Comparison of ENCODE assay signal across 1 cellular context in the genomic region with DNA sequence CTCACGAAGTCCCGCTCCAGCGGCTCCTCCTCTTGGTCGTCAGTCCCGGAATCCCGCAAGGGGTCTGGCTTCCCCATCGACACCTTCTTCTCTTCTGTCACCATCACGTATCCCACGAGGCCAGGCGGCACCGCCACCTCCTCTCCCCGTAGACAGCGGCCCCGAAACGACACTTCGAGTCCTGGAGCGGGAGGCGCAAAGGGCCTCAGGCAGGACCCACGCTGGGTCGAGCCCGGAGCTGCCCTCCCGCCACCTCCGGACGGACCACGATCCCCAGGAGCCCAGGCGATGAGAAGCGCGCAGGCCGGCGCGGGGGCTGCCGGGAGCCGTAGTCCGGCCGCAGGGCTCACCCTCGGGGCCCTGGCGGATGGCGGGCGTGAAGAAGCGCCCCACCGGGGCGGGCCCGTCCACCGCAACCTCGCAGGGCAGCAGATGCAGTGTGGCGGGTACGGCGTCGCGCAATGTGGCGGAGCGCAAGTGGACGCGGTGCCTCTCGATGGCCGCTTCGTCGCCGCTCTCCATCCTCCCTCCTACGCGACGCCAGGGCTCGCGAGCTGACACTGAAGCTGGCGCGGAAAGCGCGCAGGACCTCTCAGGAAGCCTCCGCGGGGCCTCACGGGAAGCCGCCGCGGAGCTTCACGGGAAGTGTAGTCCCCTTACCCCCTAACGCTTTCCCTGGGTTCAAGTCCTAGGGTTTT.
TF ChIP-seq lines count a peak whose summit lies in the region.

Gene RNASEH2C, minus strand, starts transcription at position 562 of the 698 bp plus-strand sequence. Its CDS starts 40 bp downstream, at position 522.

TF ChIP-seq in GM12878, 131 proteins besides CTCF, POLR2A, EP300 and RAD21 (continued from another document and continues in another):
- TF ChIP-seq BCLAF1 (IDR thresholded peaks at IDR 0.05) = no peak
- no peak for TF ChIP-seq IKZF2 (IDR thresholded peaks at IDR 0.05)
- TF ChIP-seq, protein P1, sequence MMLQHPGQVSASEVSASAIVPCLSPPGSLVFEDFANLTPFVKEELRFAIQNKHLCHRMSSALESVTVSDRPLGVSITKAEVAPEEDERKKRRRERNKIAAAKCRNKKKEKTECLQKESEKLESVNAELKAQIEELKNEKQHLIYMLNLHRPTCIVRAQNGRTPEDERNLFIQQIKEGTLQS (IDR thresholded peaks at IDR 0.05; ENCODE audit: borderline replicate concordance, extremely low read depth, low read depth, low read length) = peak; percentile 9; the same call in 1 of the 2 replicates
- no peak for TF ChIP-seq ATF2 (IDR thresholded peaks at IDR 0.05; ENCODE audit: low read length)
- no peak for TF ChIP-seq BCL11A (IDR thresholded peaks at IDR 0.05; ENCODE audit: low read depth, low read length)
- peak; percentile 82 for TF ChIP-seq DPF2 (IDR thresholded peaks at IDR 0.05)
- TF ChIP-seq ZNF687 (IDR thresholded peaks at IDR 0.05) = peak; percentile 63; the same call in 1 of the 2 replicates
- TF ChIP-seq KLF5 (IDR thresholded peaks at IDR 0.05; ENCODE audit: partially characterized antibody) = no peak
- no peak for TF ChIP-seq ZNF24 (IDR thresholded peaks at IDR 0.05)
- TF ChIP-seq NFYA (IDR thresholded peaks at IDR 0.05; ENCODE audit: borderline replicate concordance, low read depth, low read length) = no peak
- TF ChIP-seq, protein P2, sequence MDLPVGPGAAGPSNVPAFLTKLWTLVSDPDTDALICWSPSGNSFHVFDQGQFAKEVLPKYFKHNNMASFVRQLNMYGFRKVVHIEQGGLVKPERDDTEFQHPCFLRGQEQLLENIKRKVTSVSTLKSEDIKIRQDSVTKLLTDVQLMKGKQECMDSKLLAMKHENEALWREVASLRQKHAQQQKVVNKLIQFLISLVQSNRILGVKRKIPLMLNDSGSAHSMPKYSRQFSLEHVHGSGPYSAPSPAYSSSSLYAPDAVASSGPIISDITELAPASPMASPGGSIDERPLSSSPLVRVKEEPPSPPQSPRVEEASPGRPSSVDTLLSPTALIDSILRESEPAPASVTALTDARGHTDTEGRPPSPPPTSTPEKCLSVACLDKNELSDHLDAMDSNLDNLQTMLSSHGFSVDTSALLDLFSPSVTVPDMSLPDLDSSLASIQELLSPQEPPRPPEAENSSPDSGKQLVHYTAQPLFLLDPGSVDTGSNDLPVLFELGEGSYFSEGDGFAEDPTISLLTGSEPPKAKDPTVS (IDR thresholded peaks at IDR 0.05; ENCODE audit: low read depth, low read length) = no peak
- no peak for TF ChIP-seq ZNF622 (IDR thresholded peaks at IDR 0.05)
- no peak for TF ChIP-seq NR2C2 (IDR thresholded peaks at IDR 0.05; ENCODE audit: borderline replicate concordance, control insufficient read depth, insufficient read length, low read depth)
- TF ChIP-seq NBN (IDR thresholded peaks at IDR 0.05) = no peak; the same call in none of the 2 replicates
- peak; percentile 56; the same call in 1 of the 2 replicates for TF ChIP-seq ZNF207 (IDR thresholded peaks at IDR 0.05; ENCODE audit: borderline replicate concordance)
- peak; percentile 90 for TF ChIP-seq LARP7 (IDR thresholded peaks at IDR 0.05)
- TF ChIP-seq, protein P3, sequence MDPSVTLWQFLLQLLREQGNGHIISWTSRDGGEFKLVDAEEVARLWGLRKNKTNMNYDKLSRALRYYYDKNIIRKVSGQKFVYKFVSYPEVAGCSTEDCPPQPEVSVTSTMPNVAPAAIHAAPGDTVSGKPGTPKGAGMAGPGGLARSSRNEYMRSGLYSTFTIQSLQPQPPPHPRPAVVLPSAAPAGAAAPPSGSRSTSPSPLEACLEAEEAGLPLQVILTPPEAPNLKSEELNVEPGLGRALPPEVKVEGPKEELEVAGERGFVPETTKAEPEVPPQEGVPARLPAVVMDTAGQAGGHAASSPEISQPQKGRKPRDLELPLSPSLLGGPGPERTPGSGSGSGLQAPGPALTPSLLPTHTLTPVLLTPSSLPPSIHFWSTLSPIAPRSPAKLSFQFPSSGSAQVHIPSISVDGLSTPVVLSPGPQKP (IDR thresholded peaks at IDR 0.05; ENCODE audit: low read depth, low read length) = 0 out of 2 replicates have a peak, but pooled peaks have one; percentile 15
- no peak for TF ChIP-seq EED (IDR thresholded peaks at IDR 0.05; ENCODE audit: low read depth)
- TF ChIP-seq CEBPZ (IDR thresholded peaks at IDR 0.05; ENCODE audit: low read depth, low read length) = no peak
- TF ChIP-seq TAF1 (IDR thresholded peaks at IDR 0.05; ENCODE audit: borderline replicate concordance, low read depth, low read length) = peak; percentile 78
- peak; percentile 76 for TF ChIP-seq SIN3A (IDR thresholded peaks at IDR 0.05; ENCODE audit: low read depth, low read length)
- peak; percentile 59; the same call in 1 of the 2 replicates for TF ChIP-seq MAX (IDR thresholded peaks at IDR 0.05; ENCODE audit: low read depth, low read length)
- TF ChIP-seq MYC (IDR thresholded peaks at IDR 0.05; ENCODE audit: insufficient read depth, insufficient read length, insufficient replicate concordance, low read length, severe bottlenecking) = peak; percentile 36
- peak; percentile 76; the same call in 1 of the 2 replicates for TF ChIP-seq PML (IDR thresholded peaks at IDR 0.05; ENCODE audit: low read length)
- TF ChIP-seq ATF7 (IDR thresholded peaks at IDR 0.05; ENCODE audit: low read depth) = no peak
- TF ChIP-seq IKZF1 (conservative IDR thresholded peaks at IDR 0.05) = peak; percentile 100
- TF ChIP-seq TBL1XR1 (IDR thresholded peaks at IDR 0.05; ENCODE audit: low read depth, low read length) = no peak
- TF ChIP-seq MTA2 (IDR thresholded peaks at IDR 0.05; ENCODE audit: low read depth) = no peak
- TF ChIP-seq REST (IDR thresholded peaks at IDR 0.05; ENCODE audit: low read depth, low read length) = no peak
- TF ChIP-seq SREBF1 (IDR thresholded peaks at IDR 0.05; ENCODE audit: low read length) = no peak
- no peak for TF ChIP-seq PAX8 (IDR thresholded peaks at IDR 0.05)
- no peak for TF ChIP-seq ZNF217 (IDR thresholded peaks at IDR 0.05)
- TF ChIP-seq E2F4 (IDR thresholded peaks at IDR 0.05; ENCODE audit: low read depth, low read length) = peak; percentile 83
